Comparison of ENCODE assay signal across 10 cellular contexts in the genomic region with DNA sequence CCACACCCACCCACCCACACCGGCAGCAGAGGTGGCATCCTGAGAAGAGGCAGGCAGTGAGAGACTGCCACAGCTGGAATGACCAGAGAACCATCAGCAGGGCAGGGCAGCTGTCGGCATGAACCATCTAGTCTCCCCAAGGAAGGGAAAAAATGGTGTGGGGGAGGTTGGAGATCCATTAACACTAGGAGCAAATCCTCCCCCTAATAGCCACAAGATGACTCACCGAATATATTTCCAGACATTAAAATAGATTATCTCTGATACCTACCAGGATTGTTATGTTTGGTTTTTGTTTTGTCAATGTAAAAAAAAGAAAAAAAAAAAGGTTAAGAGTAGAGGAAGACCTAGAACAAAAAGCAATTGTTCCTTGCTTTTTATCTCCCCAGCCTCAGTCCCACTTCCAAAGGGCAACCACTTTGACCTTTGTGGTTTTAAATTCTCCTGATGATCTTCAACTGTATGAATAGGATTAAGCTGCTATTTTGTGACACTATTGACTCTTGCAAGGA. TPM values are rescaled to one million over a fixed set of nuclear protein-coding genes. Genes with fewer than 3 reads are reported as not detected.
A peak's percentile ranks its signal among the peaks of the same experiment; 100 is the strongest.
DNase-seq lines count a peak whose midpoint lies in the region; ATAC-seq and TF ChIP-seq lines count a peak whose summit lies in the region.
"Had no signal": no experiment of that assay in that cellular context is flagged by ENCODE, and none has a peak within 500 bp of the region (broad histone marks: within the 10 kb centered on the region; RNA-seq: fewer than 3 reads in every experiment).

No MANE protein-coding gene starts in this region.

- no peaks in the 10 kb centered on the region for H3K9me3 Mint-ChIP-seq in CD4-positive, alpha-beta T cell
- H3K9me3 Mint-ChIP-seq: activated T-cell treated with anti-CD3 and anti-CD28 coated beads, Interleukin-2, amount 50 U/mL, for 4 hours had no signal

- no peaks in the 10 kb centered on the region for H3K4me1 Mint-ChIP-seq in CD4-positive, alpha-beta T cell (ENCODE audit: low read depth)

- DNase-seq in Daoy (ENCODE audit: low read depth), result peak; percentile 66
- DNase-seq in NB4 (ENCODE audit: low read depth), result peak; percentile 32
- DNase-seq in dermis blood vessel endothelial cell, result peak; percentile 68
- DNase-seq in myocyte (ENCODE audit: low read depth), result peak; percentile 97
- DNase-seq in left colon, result no peak
- DNase-seq in NCI-H345 (lab: John Stamatoyannopoulos, UW), result no peak
- DNase-seq in CD4-positive, alpha-beta T cell, result no peak
- DNase-seq: activated T-cell treated with anti-CD3 and anti-CD28 coated beads, Interleukin-2, amount 50 U/mL, for 4 hours; central memory CD4-positive, alpha-beta T cell had no signal

- no peaks in the 10 kb centered on the region for H3K9me3 ChIP-seq in CD4-positive, alpha-beta T cell (ENCODE audit: control insufficient read depth, low read length)

- intact Hi-C loops in left colon (cut with DNase I, micrococcal nuclease), result no loop called here
- intact Hi-C loops in CD4-positive, alpha-beta T cell (cut with DNase I, micrococcal nuclease), result no loop called here

- no peaks in the 10 kb centered on the region for H3K27me3 ChIP-seq in CD4-positive, alpha-beta T cell (ENCODE audit: control insufficient read depth, insufficient read depth, low read length)

- no peak for TF ChIP-seq POLR2A in NB4 (IDR thresholded peaks at IDR 0.05; ENCODE audit: extremely low read depth, insufficient read length)

- CTCF ChIA-PET in CD4-positive, alpha-beta T cell (lab: Charles Lee), result interaction anchor here (1.1 kb wide), 1 partner anchor 79 kb away, joined by 3 read pairs; no protein-coding TSS in a partner anchor

- no peak overlapping the region for H3K4me3 ChIP-seq in NB4 (ENCODE audit: low read depth, low read length)

- POLR2A ChIA-PET in CD4-positive, alpha-beta T cell (lab: Charles Lee), result no interaction called here

- H3K27me3 Mint-ChIP-seq in CD4-positive, alpha-beta T cell, result no peaks in the 10 kb centered on the region

- no peak for ATAC-seq in left colon
- ATAC-seq in HG03378 (IDR thresholded peaks at IDR 0.05; ENCODE audit: unreplicated experiment), result no peak
- ATAC-seq in CD4-positive, alpha-beta T cell (ENCODE audit: poor library complexity), result no peak
- ATAC-seq: activated T-cell treated with anti-CD3 and anti-CD28 coated beads, Interleukin-2, amount 50 U/mL, for 4 hours had no signal

- H3K27ac ChIP-seq in CD4-positive, alpha-beta T cell (ENCODE audit: low read depth, low read length), result no peak overlapping the region

- no peak overlapping the region for H3K27ac Mint-ChIP-seq in CD4-positive, alpha-beta T cell

- no peak overlapping the region for H3K4me3 Mint-ChIP-seq in CD4-positive, alpha-beta T cell
- H3K4me3 Mint-ChIP-seq: activated T-cell treated with anti-CD3 and anti-CD28 coated beads, Interleukin-2, amount 50 U/mL, for 4 hours had no signal

- H3K36me3 Mint-ChIP-seq in CD4-positive, alpha-beta T cell (ENCODE audit: low read depth), result no peaks in the 10 kb centered on the region

- TF ChIP-seq CTCF in NB4 (IDR thresholded peaks at IDR 0.05; ENCODE audit: low read depth, low read length), result no peak
- no peak for TF ChIP-seq CTCF in CD4-positive, alpha-beta T cell (IDR thresholded peaks at IDR 0.05)

RNA-seq across cellular contexts. Expression of a gene that starts 34.2 kb away (rescaled TPM):
- 2.7 and 4.0 TPM in 2 replicates for total RNA-seq in Daoy (2014; rRNA removed; shearing (Covaris generic))
- total RNA-seq in dermis blood vessel endothelial cell (80.3 and 83.1 TPM in 2 replicates), myocyte (27.1 and 29.0 TPM in 2 replicates), left colon (1 to 10 TPM; 1.2 TPM)
- polyA plus RNA-seq in myocyte (2012), result 28.5 TPM
- total RNA-seq in CD4-positive, alpha-beta T cell, result under 1 TPM; 0.53 to 0.60 TPM

Comparison
In these comparisons a context has a peak if more than half of its experiments do, and no peak if none do; other contexts are left out.
1. DNase-seq: peak in Daoy (single experiment), NB4 (single experiment), dermis blood vessel endothelial cell (single experiment) and myocyte (single experiment); none in left colon (0 of 2), NCI-H345 (single experiment) and CD4-positive, alpha-beta T cell (0 of 10).